Comparison of ENCODE assay signal across 18 cellular contexts in genomic region chr4:118816538-118817177, GRCh38. TPM values are rescaled to one million over a fixed set of nuclear protein-coding genes. Genes with fewer than 3 reads are reported as not detected.
DNase-seq lines count a peak whose midpoint lies in the region; ATAC-seq and TF ChIP-seq lines count a peak whose summit lies in the region.
"Had no signal": no experiment of that assay in that cellular context is flagged by ENCODE, and none has a peak within 500 bp of the region (broad histone marks: within the 10 kb centered on the region; RNA-seq: fewer than 3 reads in every experiment).

No MANE protein-coding gene starts in this region.

- H3K4me3 Mint-ChIP-seq in activated CD8-positive, alpha-beta memory T cell treated with anti-CD3 and anti-CD28 coated beads, Interleukin-2, amount 10 ng/mL, durations not matched to agents 7 days and 5 days, result no peak overlapping the region
- no peak overlapping the region for H3K4me3 Mint-ChIP-seq in T-helper 2 cell treated with Interferon-gamma antibody and Interleukin-4, amounts not matched to agents 5 μg/mL and 100 μg/mL, for 36 hours
- no peak overlapping the region for H3K4me3 Mint-ChIP-seq in effector memory CD8-positive, alpha-beta T cell
- no peak overlapping the region for H3K4me3 Mint-ChIP-seq in osteocyte (ENCODE audit: unreplicated experiment)
- H3K4me3 Mint-ChIP-seq: activated B cell treated with CpG ODN at 0.5 μM for 24 hours; CD8-positive, alpha-beta memory T cell; H9; stimulated activated memory B cell treated with anti-CD40 and anti-IgM and Interleukin-4, amounts not matched to agents 10 μg/mL and 1 μg/mL and 100 μg/mL, for 72 hours had no signal

- H3K36me3 Mint-ChIP-seq in activated CD8-positive, alpha-beta memory T cell treated with anti-CD3 and anti-CD28 coated beads, Interleukin-2, amount 10 ng/mL, durations not matched to agents 7 days and 5 days, result peaks cover 41% of the 10 kb centered on the region
- peaks cover 43% of the 10 kb centered on the region for H3K36me3 Mint-ChIP-seq in T-helper 2 cell treated with Interferon-gamma antibody and Interleukin-4, amounts not matched to agents 5 μg/mL and 100 μg/mL, for 36 hours (ENCODE audit: low read depth)
- peaks cover 54% of the 10 kb centered on the region for H3K36me3 Mint-ChIP-seq in effector memory CD8-positive, alpha-beta T cell (ENCODE audit: insufficient read depth)
- H3K36me3 Mint-ChIP-seq in osteocyte (ENCODE audit: unreplicated experiment), result peaks cover 60% of the 10 kb centered on the region

- H3K4me1 Mint-ChIP-seq in activated CD8-positive, alpha-beta memory T cell treated with anti-CD3 and anti-CD28 coated beads, Interleukin-2, amount 10 ng/mL, durations not matched to agents 7 days and 5 days, result peaks cover 2% of the 10 kb centered on the region
- H3K4me1 Mint-ChIP-seq in T-helper 2 cell treated with Interferon-gamma antibody and Interleukin-4, amounts not matched to agents 5 μg/mL and 100 μg/mL, for 36 hours (ENCODE audit: low read depth), result peaks cover 3% of the 10 kb centered on the region
- peaks cover 0 to 2% of the 10 kb centered on the region in 2 donors for H3K4me1 Mint-ChIP-seq in effector memory CD8-positive, alpha-beta T cell (ENCODE audit: low read depth in 2 of 2)
- H3K4me1 Mint-ChIP-seq in osteocyte (ENCODE audit: unreplicated experiment), result peaks cover 14% of the 10 kb centered on the region
- H3K4me1 Mint-ChIP-seq: activated B cell treated with CpG ODN at 0.5 μM for 24 hours; H9; stimulated activated memory B cell treated with anti-CD40 and anti-IgM and Interleukin-4, amounts not matched to agents 10 μg/mL and 1 μg/mL and 100 μg/mL, for 72 hours had no signal

- no peak for DNase-seq in activated CD8-positive, alpha-beta memory T cell treated with anti-CD3 and anti-CD28 coated beads, Interleukin-2, amount 10 ng/mL, durations not matched to agents 7 days and 5 days
- DNase-seq in activated CD8-positive, alpha-beta memory T cell treated with anti-CD3 and anti-CD28 coated beads, Interleukin-2, amount 50 U/mL, for 48 hours, result no peak
- DNase-seq in T-helper 2 cell treated with Interferon-gamma antibody and Interleukin-4, amounts not matched to agents 5 μg/mL and 100 μg/mL, for 36 hours (ENCODE audit: low spot score), result no peak
- DNase-seq in effector memory CD8-positive, alpha-beta T cell, result no peak
- no peak for DNase-seq in osteocyte (ENCODE audit: extremely low spot score, unreplicated experiment)
- DNase-seq in RWPE1 (ENCODE audit: low spot score), result no peak
- DNase-seq in CD1c-positive myeloid dendritic cell (ENCODE audit: extremely low spot score), result no peak
- DNase-seq in NCI-H526 treated with DMSO at 0.1 percent for 48 hours (lab: John Stamatoyannopoulos, UW), result no peak
- DNase-seq: ACHN; activated B cell treated with CpG ODN at 0.5 μM for 24 hours; CD8-positive, alpha-beta memory T cell; cerebellar nuclear complex; H9; mucosa of descending colon; NCI-H1092 treated with DMSO at 0.1 percent for 48 hours; NCI-H774; ovary had no signal

- no peaks in the 10 kb centered on the region for H3K27me3 Mint-ChIP-seq in activated CD8-positive, alpha-beta memory T cell treated with anti-CD3 and anti-CD28 coated beads, Interleukin-2, amount 10 ng/mL, durations not matched to agents 7 days and 5 days
- no peaks in the 10 kb centered on the region for H3K27me3 Mint-ChIP-seq in T-helper 2 cell treated with Interferon-gamma antibody and Interleukin-4, amounts not matched to agents 5 μg/mL and 100 μg/mL, for 36 hours (ENCODE audit: low read depth)
- no peaks in the 10 kb centered on the region for H3K27me3 Mint-ChIP-seq in effector memory CD8-positive, alpha-beta T cell
- H3K27me3 Mint-ChIP-seq in osteocyte (ENCODE audit: unreplicated experiment), result no peaks in the 10 kb centered on the region
- H3K27me3 Mint-ChIP-seq: activated B cell treated with CpG ODN at 0.5 μM for 24 hours; CD8-positive, alpha-beta memory T cell; stimulated activated memory B cell treated with anti-CD40 and anti-IgM and Interleukin-4, amounts not matched to agents 10 μg/mL and 1 μg/mL and 100 μg/mL, for 72 hours had no signal

- POLR2A ChIA-PET in RWPE1 (lab: Yijun Ruan, JAX; ENCODE audit: low non-redundant PET), result no interaction called here

- no peaks in the 10 kb centered on the region for H3K9me3 Mint-ChIP-seq in activated CD8-positive, alpha-beta memory T cell treated with anti-CD3 and anti-CD28 coated beads, Interleukin-2, amount 10 ng/mL, durations not matched to agents 7 days and 5 days (ENCODE audit: low read depth)
- no peaks in the 10 kb centered on the region for H3K9me3 Mint-ChIP-seq in T-helper 2 cell treated with Interferon-gamma antibody and Interleukin-4, amounts not matched to agents 5 μg/mL and 100 μg/mL, for 36 hours
- no peaks in the 10 kb centered on the region for H3K9me3 Mint-ChIP-seq in effector memory CD8-positive, alpha-beta T cell
- H3K9me3 Mint-ChIP-seq in osteocyte (ENCODE audit: unreplicated experiment), result no peaks in the 10 kb centered on the region
- H3K9me3 Mint-ChIP-seq: activated B cell treated with CpG ODN at 0.5 μM for 24 hours; CD8-positive, alpha-beta memory T cell; H9; stimulated activated memory B cell treated with anti-CD40 and anti-IgM and Interleukin-4, amounts not matched to agents 10 μg/mL and 1 μg/mL and 100 μg/mL, for 72 hours had no signal

- H3K27ac ChIP-seq in RWPE1, result no peak overlapping the region
- H3K27ac ChIP-seq: ovary had no signal

- TF ChIP-seq CTCF in osteocyte (IDR thresholded peaks at IDR 0.05) (no peak), RWPE1 (conservative IDR thresholded peaks at IDR 0.05; ENCODE audit: low read depth) (no peak)

- H3K27ac Mint-ChIP-seq in activated CD8-positive, alpha-beta memory T cell treated with anti-CD3 and anti-CD28 coated beads, Interleukin-2, amount 10 ng/mL, durations not matched to agents 7 days and 5 days, result peak overlapping the region; percentile 3
- H3K27ac Mint-ChIP-seq in T-helper 2 cell treated with Interferon-gamma antibody and Interleukin-4, amounts not matched to agents 5 μg/mL and 100 μg/mL, for 36 hours, result peak overlapping the region; percentile 37
- H3K27ac Mint-ChIP-seq in effector memory CD8-positive, alpha-beta T cell, result peak overlapping the region; percentile 26 to 57
- peak overlapping the region; percentile 60 for H3K27ac Mint-ChIP-seq in osteocyte (ENCODE audit: unreplicated experiment)
- H3K27ac Mint-ChIP-seq: activated B cell treated with CpG ODN at 0.5 μM for 24 hours; stimulated activated memory B cell treated with anti-CD40 and anti-IgM and Interleukin-4, amounts not matched to agents 10 μg/mL and 1 μg/mL and 100 μg/mL, for 72 hours had no signal

- ATAC-seq in activated CD8-positive, alpha-beta memory T cell treated with anti-CD3 and anti-CD28 coated beads, Interleukin-2, amount 10 ng/mL, durations not matched to agents 7 days and 5 days, result no peak
- no peak for ATAC-seq in effector memory CD8-positive, alpha-beta T cell (replicated peaks)
- ATAC-seq: mucosa of descending colon; stimulated activated memory B cell treated with anti-CD40 and anti-IgM and Interleukin-4, amounts not matched to agents 10 μg/mL and 1 μg/mL and 100 μg/mL, for 72 hours had no signal

- CTCF ChIA-PET in activated CD8-positive, alpha-beta memory T cell treated with anti-CD3 and anti-CD28 coated beads, Interleukin-2, amount 10 ng/mL, durations not matched to agents 7 days and 5 days (lab: Charles Lee), result no interaction called here
- CTCF ChIA-PET in RWPE1 (lab: Yijun Ruan, JAX), result interaction anchor here (0.5 kb wide), 1 partner anchor 15 kb away, joined by 3 read pairs; no protein-coding TSS in a partner anchor

RNA-seq across cellular contexts. Expression of gene SEC24D, which starts 19.3 kb away (rescaled TPM):
- 10 to 100 TPM; 40.3 to 40.6 TPM for total RNA-seq in activated CD8-positive, alpha-beta memory T cell treated with anti-CD3 and anti-CD28 coated beads, Interleukin-2, amount 10 ng/mL, durations not matched to agents 7 days and 5 days
- 118 and 138 TPM in 2 replicates for total RNA-seq in osteocyte

Comparison
In these comparisons a context has a peak if more than half of its experiments do, and no peak if none do; other contexts are left out.
1. H3K27ac Mint-ChIP-seq: peak in every context shown above with its lines; median percentile 60 in osteocyte; 42 in effector memory CD8-positive, alpha-beta T cell; 37 in T-helper 2 cell treated with Interferon-gamma antibody and Interleukin-4, amounts not matched to agents 5 μg/mL and 100 μg/mL, for 36 hours; 3 in activated CD8-positive, alpha-beta memory T cell treated with anti-CD3 and anti-CD28 coated beads, Interleukin-2, amount 10 ng/mL, durations not matched to agents 7 days and 5 days.